In the genomic region with DNA sequence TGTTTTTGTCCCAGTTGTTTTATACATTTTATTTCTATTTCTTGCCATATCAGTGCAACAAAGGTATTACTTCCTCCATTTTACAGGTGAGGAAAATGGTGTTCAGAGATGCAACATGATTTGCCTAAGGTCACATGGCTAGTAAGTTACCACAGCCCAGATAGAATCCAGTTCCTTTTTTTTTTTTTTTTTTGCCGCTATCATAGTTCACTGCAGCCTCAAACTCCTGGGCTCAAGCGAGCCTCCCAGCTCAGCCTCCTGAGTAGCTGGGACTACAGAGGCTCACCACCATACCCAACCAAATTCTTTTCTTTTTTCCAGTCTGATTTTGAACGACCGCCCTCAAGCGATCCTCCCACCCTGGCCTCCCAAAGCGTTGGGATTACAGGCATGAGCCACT, we compare ENCODE assay signal across 8 cellular contexts. TPM values are rescaled to one million over a fixed set of nuclear protein-coding genes. Genes with fewer than 3 reads are reported as not detected.
A peak's percentile ranks its signal among the peaks of the same experiment; 100 is the strongest.
DNase-seq lines count a peak whose midpoint lies in the region; ATAC-seq, FAIRE-seq and TF ChIP-seq lines count a peak whose summit lies in the region.

No MANE protein-coding gene starts in this region.

- H3K36me3 Mint-ChIP-seq in activated naive CD8-positive, alpha-beta T cell treated with anti-CD3 and anti-CD28 coated beads for 36 hours: peaks cover 23% of the 10 kb centered on the region
- no peaks in the 10 kb centered on the region for H3K36me3 Mint-ChIP-seq in nephron (ENCODE audit: low read depth)

- peak overlapping the region; percentile 88 for H3K4me3 Mint-ChIP-seq in activated naive CD8-positive, alpha-beta T cell treated with anti-CD3 and anti-CD28 coated beads for 36 hours
- peak overlapping the region; percentile 55 to 66 (median 56) for H3K4me3 Mint-ChIP-seq in nephron

- no peaks in the 10 kb centered on the region for H3K27me3 Mint-ChIP-seq in activated naive CD8-positive, alpha-beta T cell treated with anti-CD3 and anti-CD28 coated beads for 36 hours
- H3K27me3 Mint-ChIP-seq in nephron (ENCODE audit: low read depth): peaks cover 19% of the 10 kb centered on the region

- peak overlapping the region; percentile 84 for H3K27ac Mint-ChIP-seq in activated naive CD8-positive, alpha-beta T cell treated with anti-CD3 and anti-CD28 coated beads for 36 hours
- H3K27ac Mint-ChIP-seq in nephron: no peak overlapping the region

- ATAC-seq in HG03135 (IDR thresholded peaks at IDR 0.05; ENCODE audit: unreplicated experiment) (peak; percentile 44), GM18505 (IDR thresholded peaks at IDR 0.05; ENCODE audit: unreplicated experiment) (no peak)

- TF ChIP-seq POLR2A in GM12892 (IDR thresholded peaks at IDR 0.05; ENCODE audit: low read depth, low read length) (no peak), GM18505 (IDR thresholded peaks at IDR 0.05; ENCODE audit: borderline replicate concordance, extremely low read depth, insufficient read depth, insufficient read length) (no peak)

- H3K9me3 Mint-ChIP-seq in activated naive CD8-positive, alpha-beta T cell treated with anti-CD3 and anti-CD28 coated beads for 36 hours: no peaks in the 10 kb centered on the region
- H3K9me3 Mint-ChIP-seq in nephron: no peaks in the 10 kb centered on the region

- TF ChIP-seq CTCF in nephron (IDR thresholded peaks at IDR 0.05; ENCODE audit: unreplicated experiment in 3 of 3): no peak

- no peak for DNase-seq in GM12892 (ENCODE audit: insufficient read length)
- DNase-seq in activated naive CD8-positive, alpha-beta T cell treated with anti-CD3 and anti-CD28 coated beads for 36 hours: no peak
- DNase-seq in LoVo (ENCODE audit: low spot score): no peak
- DNase-seq in activated CD4-positive, alpha-beta T cell treated with anti-CD3 and anti-CD28 coated beads for 48 hours: no peak
- no peak for DNase-seq in NCI-H1092 (lab: John Stamatoyannopoulos, UW)

- peak; percentile 46 for FAIRE-seq in GM12892 (lab: Jason Lieb, UNC)

- H3K4me1 Mint-ChIP-seq in activated naive CD8-positive, alpha-beta T cell treated with anti-CD3 and anti-CD28 coated beads for 36 hours: peaks cover 51% of the 10 kb centered on the region
- H3K4me1 Mint-ChIP-seq in nephron: peaks cover 10% of the 10 kb centered on the region

RNA-seq across cellular contexts. Expression of gene CCDC69, which starts 0.5 kb away (rescaled TPM):
- polyA plus RNA-seq in GM12892 (2012; ENCODE audit: missing spikeins): 41.2 TPM
- 10 to 100 TPM; 27.5 to 29.6 TPM for total RNA-seq in activated naive CD8-positive, alpha-beta T cell treated with anti-CD3 and anti-CD28 coated beads for 36 hours

RNA-seq across cellular contexts. Expression of gene GM2A, which starts 28.6 kb away (rescaled TPM):
- polyA plus RNA-seq in GM12892 (2012; ENCODE audit: missing spikeins): 71.5 TPM
- 10 to 100 TPM; 18.0 to 18.8 TPM for total RNA-seq in activated naive CD8-positive, alpha-beta T cell treated with anti-CD3 and anti-CD28 coated beads for 36 hours
